ENCODE assay signal across 21 cellular contexts in genomic region chr12:80966001-80966400, GRCh38. TPM values are rescaled to one million over a fixed set of nuclear protein-coding genes. Genes with fewer than 3 reads are reported as not detected.
"Had no signal": no experiment of that assay in that cellular context is flagged by ENCODE, and none has a peak within 500 bp of the region (broad histone marks: within the 10 kb centered on the region; RNA-seq: fewer than 3 reads in every experiment).

No MANE protein-coding gene starts in this region.

- DNase-seq: activated CD4-positive, alpha-beta T cell treated with anti-CD3 and anti-CD28 coated beads for 48 hours; activated CD4-positive, alpha-beta T cell treated with anti-CD3 and anti-CD28 coated beads, Interleukin-2, amount 50 U/mL, for 4 hours; activated CD4-positive, CD25-positive, alpha-beta regulatory T cell treated with anti-CD3 and anti-CD28 coated beads, Interleukin-2, amount 50 U/mL, for 72 hours; activated CD8-positive, alpha-beta memory T cell treated with anti-CD3 and anti-CD28 coated beads, Interleukin-2, amount 50 U/mL, for 48 hours; activated CD8-positive, alpha-beta T cell treated with anti-CD3 and anti-CD28 coated beads, Interleukin-2, amount 10 ng/mL, durations not matched to agents 7 days and 5 days; activated naive CD4-positive, alpha-beta T cell treated with anti-CD3 and anti-CD28 coated beads, Interleukin-2, amount 50 U/mL, for 16 hours; activated naive CD8-positive, alpha-beta T cell treated with anti-CD3 and anti-CD28 coated beads, Interleukin-2, amount 10 ng/mL, durations not matched to agents 7 days and 5 days; activated T-cell treated with anti-CD3 and anti-CD28 coated beads, Interleukin-2, amount 50 U/mL, for 1 hour; adrenal gland; aorta; caudate nucleus; Kasumi-1; NCI-H1105 treated with DMSO at 0.1 percent for 48 hours; NCI-H1436 treated with DMSO at 0.1 percent for 48 hours; NCI-H187; NCI-H2081; NCI-H2227 treated with DMSO at 0.1 percent for 48 hours; NCI-H526; PC-3; SHP77 had no signal

- H3K9me3 ChIP-seq: breast epithelium had no signal

- H3K27me3 ChIP-seq: adrenal gland, breast epithelium had no signal

- H3K36me3 ChIP-seq: adrenal gland, breast epithelium had no signal

- H3K4me1 ChIP-seq: adrenal gland, breast epithelium had no signal

- ATAC-seq: activated CD8-positive, alpha-beta T cell treated with anti-CD3 and anti-CD28 coated beads, Interleukin-2, amount 10 ng/mL, durations not matched to agents 7 days and 5 days; PC-3 had no signal

- H3K4me3 ChIP-seq: adrenal gland, breast epithelium had no signal

RNA-seq across cellular contexts. Expression of gene LIN7A, which starts 28.3 kb away (rescaled TPM):
- total RNA-seq: activated CD8-positive, alpha-beta T cell treated with anti-CD3 and anti-CD28 coated beads, Interleukin-2, amount 10 ng/mL, durations not matched to agents 7 days and 5 days; activated naive CD8-positive, alpha-beta T cell treated with anti-CD3 and anti-CD28 coated beads, Interleukin-2, amount 10 ng/mL, durations not matched to agents 7 days and 5 days; PC-3 had no signal
